In the genomic region with DNA sequence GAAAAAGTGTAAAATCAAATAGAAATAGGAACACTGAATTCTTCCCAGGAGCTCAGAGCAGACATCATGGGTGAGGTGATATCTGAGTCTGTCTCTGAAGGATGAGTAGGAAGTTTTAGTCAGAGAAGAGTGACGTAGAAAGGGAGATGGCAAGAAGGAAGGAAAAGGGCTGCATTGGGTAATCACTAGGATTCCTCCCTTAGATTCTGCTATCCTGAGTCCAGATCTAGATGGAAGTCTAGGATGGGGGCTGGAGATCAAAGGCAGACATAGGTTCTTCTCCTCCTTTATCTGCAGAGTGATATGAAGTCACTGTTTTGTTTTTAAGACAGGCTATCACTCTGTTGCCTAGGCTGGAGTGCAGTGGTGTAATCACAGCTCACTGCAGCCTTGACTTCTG, we compare ENCODE assay signal across 32 cellular contexts. TPM values are rescaled to one million over a fixed set of nuclear protein-coding genes. Genes with fewer than 3 reads are reported as not detected.
"Had no signal": no experiment of that assay in that cellular context is flagged by ENCODE, and none has a peak within 500 bp of the region (broad histone marks: within the 10 kb centered on the region; RNA-seq: fewer than 3 reads in every experiment).

No MANE protein-coding gene starts in this region.

- H3K4me3 ChIP-seq: colonic mucosa, esophagus muscularis mucosa, gastrocnemius medialis, left lung, mucosa of descending colon, stomach, testis, tibial artery, upper lobe of right lung had no signal

- H3K27ac ChIP-seq: colonic mucosa, esophagus muscularis mucosa, gastrocnemius medialis, left lung, neutrophil, stomach, testis, tibial artery, upper lobe of right lung had no signal

- H3K79me2 ChIP-seq: parathyroid adenoma had no signal

- H3K27ac Mint-ChIP-seq: dendritic cell treated with granulocyte-macrophage colony-stimulating factor and Interleukin-4, amounts not matched to agents 40 ng/mL and 50 ng/mL, for 4 days; endodermal cell; mesothelial cell of epicardium; naive B cell; natural killer cell treated with Interleukin-12 subunit alpha and Interleukin-12 subunit beta and Interleukin-15 and Interleukin-18, amount 100 ng/mL, for 72 hours; progenitor cell of endocrine pancreas; stimulated activated effector memory CD8-positive, alpha-beta T cell treated with anti-CD3 and anti-CD28 coated beads, Interleukin-12 subunit alpha, Interleukin-12 subunit beta, amount 100 ng/mL, for 72 hours had no signal

- H3K9ac ChIP-seq: parathyroid adenoma had no signal

- ATAC-seq: gastrocnemius medialis; left cardiac atrium; left lung; mucosa of descending colon; natural killer cell treated with Interleukin-12 subunit alpha and Interleukin-12 subunit beta and Interleukin-15 and Interleukin-18, amount 100 ng/mL, for 72 hours; sciatic nerve; stimulated activated effector memory CD8-positive, alpha-beta T cell treated with anti-CD3 and anti-CD28 coated beads, Interleukin-12 subunit alpha, Interleukin-12 subunit beta, amount 100 ng/mL, for 72 hours; upper lobe of right lung had no signal

- H3K4me1 Mint-ChIP-seq: central memory CD8-positive, alpha-beta T cell; endodermal cell; naive B cell; stimulated activated effector memory CD8-positive, alpha-beta T cell treated with anti-CD3 and anti-CD28 coated beads, Interleukin-12 subunit alpha, Interleukin-12 subunit beta, amount 100 ng/mL, for 72 hours had no signal

- DNase-seq: colonic mucosa; effector CD8-positive, alpha-beta T cell; endodermal cell; foreskin fibroblast; gastrocnemius medialis; head of caudate nucleus; left cardiac atrium; left lung; mesenchymal stem cell; mucosa of descending colon; naive B cell; stimulated activated CD4-positive, alpha-beta T cell treated with anti-CD3 and anti-CD28 coated beads, Interleukin-2, amount 100 ng/mL, for 24 hours; stimulated activated CD4-positive, alpha-beta T cell treated with anti-CD3 and anti-CD28 coated beads, Interleukin-4, amount 100 ng/mL, for 24 hours; stimulated activated naive CD4-positive, alpha-beta T cell treated with Interleukin-2 at 50 U/mL for 16 hours; stomach; testis; tibial artery; upper lobe of right lung had no signal

- H2AFZ ChIP-seq: parathyroid adenoma had no signal

- H3K4me1 ChIP-seq: colonic mucosa, esophagus muscularis mucosa, gastrocnemius medialis, left lung, stomach, testis, tibial artery, upper lobe of right lung had no signal

- H3K9me3 Mint-ChIP-seq: central memory CD8-positive, alpha-beta T cell; dendritic cell treated with granulocyte-macrophage colony-stimulating factor and Interleukin-4, amounts not matched to agents 40 ng/mL and 50 ng/mL, for 4 days; endodermal cell; mesothelial cell of epicardium; natural killer cell treated with Interleukin-12 subunit alpha and Interleukin-12 subunit beta and Interleukin-15 and Interleukin-18, amount 100 ng/mL, for 72 hours; neural crest cell; stimulated activated effector memory CD8-positive, alpha-beta T cell treated with anti-CD3 and anti-CD28 coated beads, Interleukin-12 subunit alpha, Interleukin-12 subunit beta, amount 100 ng/mL, for 72 hours had no signal

- H3K4me3 Mint-ChIP-seq: central memory CD8-positive, alpha-beta T cell; dendritic cell treated with granulocyte-macrophage colony-stimulating factor and Interleukin-4, amounts not matched to agents 40 ng/mL and 50 ng/mL, for 4 days; endodermal cell; mesothelial cell of epicardium; naive B cell; natural killer cell treated with Interleukin-12 subunit alpha and Interleukin-12 subunit beta and Interleukin-15 and Interleukin-18, amount 100 ng/mL, for 72 hours; neural crest cell; stimulated activated effector memory CD8-positive, alpha-beta T cell treated with anti-CD3 and anti-CD28 coated beads, Interleukin-12 subunit alpha, Interleukin-12 subunit beta, amount 100 ng/mL, for 72 hours had no signal

- H3K36me3 Mint-ChIP-seq: mesothelial cell of epicardium; naive B cell; natural killer cell treated with Interleukin-12 subunit alpha and Interleukin-12 subunit beta and Interleukin-15 and Interleukin-18, amount 100 ng/mL, for 72 hours; stimulated activated effector memory CD8-positive, alpha-beta T cell treated with anti-CD3 and anti-CD28 coated beads, Interleukin-12 subunit alpha, Interleukin-12 subunit beta, amount 100 ng/mL, for 72 hours had no signal

- H3K36me3 ChIP-seq: colonic mucosa, esophagus muscularis mucosa, gastrocnemius medialis, left lung, neutrophil, stomach, tibial artery, upper lobe of right lung had no signal

- H3K27me3 ChIP-seq: colonic mucosa, testis had no signal

- H3K9me3 ChIP-seq: colonic mucosa, esophagus muscularis mucosa, gastrocnemius medialis, left lung, mucosa of descending colon, neutrophil, stomach, testis, tibial artery, upper lobe of right lung had no signal

RNA-seq across cellular contexts. Expression of gene POU2F3, which starts 30.4 kb away (rescaled TPM):
- total RNA-seq: chondrocyte; esophagus muscularis mucosa; gastrocnemius medialis; glomerular endothelial cell; left cardiac atrium; natural killer cell treated with Interleukin-12 subunit alpha and Interleukin-12 subunit beta and Interleukin-15 and Interleukin-18, amount 100 ng/mL, for 72 hours; neural crest cell; progenitor cell of endocrine pancreas; sciatic nerve; subcutaneous adipose tissue had no signal
